16 cellular contexts compared by ENCODE assay signal in genomic region chr5:79490323-79490936, GRCh38.
"Had no signal": no experiment of that assay in that cellular context is flagged by ENCODE, and none has a peak within 500 bp of the region (broad histone marks: within the 10 kb centered on the region; RNA-seq: fewer than 3 reads in every experiment).

No MANE protein-coding gene starts in this region.

- H3K9me3 ChIP-seq: colonic mucosa, spleen, testis, transverse colon had no signal

- H2AFZ ChIP-seq: parathyroid adenoma had no signal

- H3K4me1 ChIP-seq: colonic mucosa, parathyroid adenoma, spleen, transverse colon had no signal

- H3K27me3 ChIP-seq: colonic mucosa, spleen, testis, transverse colon had no signal

- H3K27ac ChIP-seq: colonic mucosa, parathyroid adenoma, spleen, testis had no signal

- H3K36me3 ChIP-seq: colonic mucosa, spleen, transverse colon had no signal

- DNase-seq: caudate nucleus; colonic mucosa; dermis blood vessel endothelial cell; foreskin melanocyte; islet precursor cell; naive thymus-derived CD4-positive, alpha-beta T cell; nephron progenitor cell; spleen; stimulated activated CD4-positive, alpha-beta T cell treated with anti-CD3 and anti-CD28 coated beads, Interleukin-15, amount 100 ng/mL, for 24 hours; stimulated activated CD4-positive, alpha-beta T cell treated with anti-CD3 and anti-CD28 coated beads, Interleukin-1b, Interleukin-23, amount 100 ng/mL, for 48 hours; stimulated activated CD4-positive, alpha-beta T cell treated with anti-CD3 and anti-CD28 coated beads, Interleukin-4, amount 100 ng/mL, for 24 hours; stimulated activated naive CD8-positive, alpha-beta T cell treated with anti-CD3 and anti-CD28 coated beads, Interleukin-15, amount 100 ng/mL, for 72 hours; testis; transverse colon had no signal

- H3K9ac ChIP-seq: parathyroid adenoma had no signal

- H3K79me2 ChIP-seq: parathyroid adenoma had no signal

- H3K4me3 ChIP-seq: colonic mucosa, spleen, testis, transverse colon had no signal

- ATAC-seq: naive thymus-derived CD4-positive, alpha-beta T cell; stimulated activated memory B cell treated with anti-CD40 and anti-IgM and Interleukin-4, amounts not matched to agents 10 μg/mL and 1 μg/mL and 100 μg/mL, for 72 hours; stimulated activated naive CD8-positive, alpha-beta T cell treated with anti-CD3 and anti-CD28 coated beads, Interleukin-15, amount 100 ng/mL, for 72 hours had no signal
